ENCODE assay signal across 8 cellular contexts in the genomic region with DNA sequence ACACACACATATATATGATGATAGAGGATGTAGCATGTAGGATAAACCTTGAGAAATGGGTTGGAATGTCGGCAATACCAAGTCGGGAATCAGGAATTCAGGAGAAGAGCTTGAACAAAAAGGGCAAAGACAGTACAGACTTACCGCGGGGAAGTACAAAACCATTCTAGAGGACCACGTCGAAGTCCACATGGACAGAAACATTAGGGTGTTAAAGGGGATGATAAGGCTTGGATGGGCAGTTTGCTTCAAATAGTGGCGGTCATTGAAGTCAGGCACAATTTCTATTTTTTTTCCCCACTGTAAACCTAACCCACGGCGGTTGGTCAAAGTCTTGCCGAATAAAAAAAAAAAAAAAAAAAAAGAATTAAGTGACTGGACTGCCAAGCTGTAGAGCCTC. TPM values are rescaled to one million over a fixed set of nuclear protein-coding genes. Genes with fewer than 3 reads are reported as not detected.
DNase-seq lines count a peak whose midpoint lies in the region; ATAC-seq, FAIRE-seq and TF ChIP-seq lines count a peak whose summit lies in the region.

No MANE protein-coding gene starts in this region.

- intact Hi-C loops in pancreas (cut with DNase I): no loop called here

- H3K27me3 Mint-ChIP-seq in endodermal cell (ENCODE audit: insufficient read depth): no peaks in the 10 kb centered on the region

- TF ChIP-seq CTCF in endodermal cell (conservative IDR thresholded peaks at IDR 0.05) (no peak), pancreas (IDR thresholded peaks at IDR 0.05) (no peak)

- H3K4me1 ChIP-seq in ES-I3 (ENCODE audit: insufficient read depth, low read length): peaks cover 7% of the 10 kb centered on the region
- H3K4me1 ChIP-seq in NT2/D1 (ENCODE audit: insufficient read depth, insufficient read length): no peaks in the 10 kb centered on the region
- no peaks in the 10 kb centered on the region for H3K4me1 ChIP-seq in endodermal cell (ENCODE audit: control insufficient read depth, insufficient read depth, low read length)
- peaks cover 0 to 18% (median 0%) of the 10 kb centered on the region in 3 donors for H3K4me1 ChIP-seq in pancreas

- H3K9me3 ChIP-seq in ES-I3 (ENCODE audit: control insufficient read depth, insufficient read depth, low read length) (peaks cover 5% of the 10 kb centered on the region; the same call in 1 of the 2 replicates), NT2/D1 (ENCODE audit: insufficient read depth, low read length) (peaks cover 55% of the 10 kb centered on the region), endodermal cell (ENCODE audit: control insufficient read depth, low read length) (peaks cover 19% of the 10 kb centered on the region), pancreas (no peaks in the 10 kb centered on the region)

- peaks cover 25% of the 10 kb centered on the region for H3K4me1 Mint-ChIP-seq in endodermal cell

- no peak for FAIRE-seq in pancreas (lab: Jason Lieb, UNC)

- no peaks in the 10 kb centered on the region for H3K36me3 ChIP-seq in ES-I3 (ENCODE audit: insufficient read depth, low read length)
- peaks cover 30% of the 10 kb centered on the region for H3K36me3 ChIP-seq in NT2/D1 (ENCODE audit: insufficient read depth, insufficient read length, low read length)
- H3K36me3 ChIP-seq in endodermal cell (ENCODE audit: control insufficient read depth, insufficient read depth, low read length): peaks cover 22% of the 10 kb centered on the region
- H3K36me3 ChIP-seq in pancreas: no peaks in the 10 kb centered on the region

- H3K27me3 ChIP-seq in NT2/D1 (ENCODE audit: insufficient read depth, insufficient read length): no peaks in the 10 kb centered on the region
- H3K27me3 ChIP-seq in endodermal cell (ENCODE audit: control insufficient read depth, insufficient read depth, low read length, poor library complexity, severe bottlenecking): no peaks in the 10 kb centered on the region
- no peaks in the 10 kb centered on the region for H3K27me3 ChIP-seq in pancreas

- H3K27ac Mint-ChIP-seq in endodermal cell: peak overlapping the region; percentile 89

- peak overlapping the region; percentile 87 for H3K4me3 Mint-ChIP-seq in endodermal cell

- WGBS in endodermal cell (ENCODE audit: insufficient coverage in 1 of 2, insufficient read length in 1 of 2), 2 experiments: 90 to 100% methylated on average over 1 to 10 of the region's 10 CpGs
- 59 to 64% methylated on average over 10 of the region's 10 CpGs for WGBS in pancreas, 2 donors

- H3K27ac ChIP-seq in endodermal cell (ENCODE audit: low read depth, low read length): no peak overlapping the region
- peak overlapping the region in 1 of 4 donors; percentile 75 for H3K27ac ChIP-seq in pancreas

- peak overlapping the region; percentile 93 for H3K9ac ChIP-seq in ES-I3 (ENCODE audit: low read depth, low read length)
- peak overlapping the region; percentile 80 for H3K9ac ChIP-seq in NT2/D1 (ENCODE audit: insufficient read length, low read depth)
- no peak overlapping the region for H3K9ac ChIP-seq in endodermal cell (ENCODE audit: extremely low read depth, low read length, poor library complexity, severe bottlenecking)

- DNase-seq in NT2/D1 (ENCODE audit: low read depth, low spot score) (no peak), endodermal cell (no peak), pancreas (no peak), NCI-H1436 (lab: John Stamatoyannopoulos, UW) (no peak), KG1 (lab: John Stamatoyannopoulos, UW) (no peak)

- peaks cover 22% of the 10 kb centered on the region for H3K36me3 Mint-ChIP-seq in endodermal cell (ENCODE audit: low read depth)

- peaks cover 17% of the 10 kb centered on the region for H3K9me3 Mint-ChIP-seq in endodermal cell

- H3K4me3 ChIP-seq in NT2/D1 (ENCODE audit: insufficient read length, low read depth): peak overlapping the region; percentile 52
- H3K4me3 ChIP-seq in endodermal cell (ENCODE audit: low read length): peak overlapping the region; percentile 86
- H3K4me3 ChIP-seq in pancreas: peak overlapping the region; percentile 44 to 78 (median 62)

- no peak for ATAC-seq in pancreas
- ATAC-seq in GM18867 (IDR thresholded peaks at IDR 0.05; ENCODE audit: unreplicated experiment): no peak
- ATAC-seq in HG02840 (IDR thresholded peaks at IDR 0.05; ENCODE audit: low FRiP score, unreplicated experiment): no peak

RNA-seq across cellular contexts. Expression of gene NUS1, which starts 0.8 kb away (rescaled TPM):
- 10 to 100 TPM; 45.7 to 65.1 TPM for total RNA-seq in endodermal cell
- 39.5 TPM for polyA plus RNA-seq in endodermal cell (2013, experiment 1 of 2)
- polyA plus RNA-seq in endodermal cell (2013, experiment 2 of 2): 38.2 TPM
- 10 to 100 TPM; 10.3 to 22.2 (median 18.2) TPM for total RNA-seq in pancreas
- polyA plus RNA-seq in pancreas: 10 to 100 TPM in 1 of 2 donors, 1 to 10 TPM in 1; 9.3 to 13.1 TPM
